ENCODE assay signal across 21 cellular contexts in genomic region chr12:51626115-51626514, GRCh38.
"Had no signal": no experiment of that assay in that cellular context is flagged by ENCODE, and none has a peak within 500 bp of the region (broad histone marks: within the 10 kb centered on the region; RNA-seq: fewer than 3 reads in every experiment).

No MANE protein-coding gene starts in this region.

- H3K27me3 ChIP-seq: MG63 had no signal

- FAIRE-seq: RCC 7860 had no signal

- DNase-seq: IMR-90, Karpas-422, KG1, MG63, NCI-H1092, NCI-H1105 treated with DMSO at 0.1 percent for 48 hours, NCI-H1417 treated with DMSO at 0.1 percent for 48 hours, NCI-H187, NCI-H2029, NCI-H2081 treated with DMSO at 0.1 percent for 48 hours, NCI-H2171, NCI-H226, NCI-H446, NCI-H510A, NCI-H524 treated with DMSO at 0.1 percent for 48 hours, NCI-H69, NCI-H774, RPMI8226, SHP77, SK-N-SH had no signal

- H3K4me3 ChIP-seq: MG63 had no signal

- H3K36me3 ChIP-seq: MG63 had no signal

- H3K9me3 ChIP-seq: MG63, SK-N-SH had no signal
